Comparison of ENCODE assay signal across 9 cellular contexts in genomic region chr3:17590465-17590864, GRCh38.
"Had no signal": no experiment of that assay in that cellular context is flagged by ENCODE, and none has a peak within 500 bp of the region (broad histone marks: within the 10 kb centered on the region; RNA-seq: fewer than 3 reads in every experiment).

No MANE protein-coding gene starts in this region.

- DNase-seq: GM23248, GOT3, H7, IMR-90, KG1 had no signal

- ATAC-seq: HCT116, K562 had no signal

- H3K4me1 ChIP-seq: HAP-1 had no signal

- H3K36me3 ChIP-seq: HAP-1 had no signal

- H3K9ac ChIP-seq: GM23248 had no signal

- H3K4me3 ChIP-seq: GM23248, HAP-1, K562 had no signal

- H3K27ac ChIP-seq: GM23248, HL-60 had no signal
